Comparison of ENCODE assay signal across 1 cellular context in the genomic region with DNA sequence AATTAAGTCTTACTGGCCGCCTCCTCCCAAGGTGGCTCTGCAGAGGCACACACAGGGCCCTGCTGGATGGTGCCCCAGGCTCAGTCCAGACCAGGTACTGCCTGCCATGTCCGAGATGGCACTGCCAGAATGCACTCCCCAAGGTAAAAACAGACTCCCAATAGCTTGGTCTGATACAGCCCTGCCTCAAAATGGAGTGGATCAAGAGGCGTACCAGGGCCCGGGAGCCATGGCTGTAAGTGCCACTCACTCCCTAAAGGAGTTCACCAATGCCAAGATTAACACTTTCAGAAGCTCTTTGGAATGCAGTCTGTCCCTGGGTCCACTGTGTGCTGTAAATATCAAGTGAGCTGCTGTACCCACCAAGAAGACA.
TF ChIP-seq lines count a peak whose summit lies in the region.

No MANE protein-coding gene starts in this region.

TF ChIP-seq in HCT116, 20 proteins besides CTCF, POLR2A, EP300 and RAD21 (continued from another document):
- TF ChIP-seq REST (IDR thresholded peaks at IDR 0.05; ENCODE audit: low read depth) (no peak), CEBPB (IDR thresholded peaks at IDR 0.05; ENCODE audit: low read depth) (no peak), ZNF274 (IDR thresholded peaks at IDR 0.05; ENCODE audit: low read depth, low read length) (no peak), SP1 (IDR thresholded peaks at IDR 0.05; ENCODE audit: low read depth) (no peak), TCF7L2 (IDR thresholded peaks at IDR 0.05; ENCODE audit: borderline replicate concordance, extremely low read depth, insufficient read depth, insufficient read length) (no peak), CBX3 (IDR thresholded peaks at IDR 0.05; ENCODE audit: low read depth) (no peak)
- TF ChIP-seq, protein P1, sequence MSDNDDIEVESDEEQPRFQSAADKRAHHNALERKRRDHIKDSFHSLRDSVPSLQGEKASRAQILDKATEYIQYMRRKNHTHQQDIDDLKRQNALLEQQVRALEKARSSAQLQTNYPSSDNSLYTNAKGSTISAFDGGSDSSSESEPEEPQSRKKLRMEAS (IDR thresholded peaks at IDR 0.05), result no peak
TF ChIP-seq in HCT116: peak in this region for 0.
